ENCODE assay signal across 13 cellular contexts in the genomic region with DNA sequence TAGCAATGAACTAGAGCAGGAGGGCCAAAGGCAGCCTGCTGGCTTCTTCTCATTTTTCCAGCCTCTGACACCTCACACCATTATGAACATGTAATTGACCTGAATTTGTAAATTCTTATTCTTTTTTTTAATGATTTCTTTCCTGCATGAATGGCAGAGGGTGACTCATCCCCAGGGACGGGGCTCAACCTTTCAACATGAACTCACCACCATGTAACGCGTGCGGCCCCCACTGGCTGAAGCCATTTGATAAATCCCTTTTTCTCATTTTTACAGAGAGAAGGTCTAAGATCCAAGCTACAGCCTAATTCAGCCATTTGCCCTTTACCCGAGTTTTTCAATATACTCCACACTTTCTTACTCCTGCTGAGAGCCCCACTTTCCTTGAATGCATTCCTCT. TPM values are rescaled to one million over a fixed set of nuclear protein-coding genes. Genes with fewer than 3 reads are reported as not detected.
DNase-seq lines count a peak whose midpoint lies in the region; TF ChIP-seq lines count a peak whose summit lies in the region.
"Had no signal": no experiment of that assay in that cellular context is flagged by ENCODE, and none has a peak within 500 bp of the region (broad histone marks: within the 10 kb centered on the region; RNA-seq: fewer than 3 reads in every experiment).

No MANE protein-coding gene starts in this region.

- H3K36me3 ChIP-seq in Caco-2 (ENCODE audit: control insufficient read depth, insufficient read depth, low read length) (no peaks in the 10 kb centered on the region), HEK293 (ENCODE audit: control insufficient read depth in 2 of 2, insufficient read depth in 1 of 2, low read length in 2 of 2) (no peaks in the 10 kb centered on the region), BE2C (no peaks in the 10 kb centered on the region)
- H3K36me3 ChIP-seq: colonic mucosa had no signal

- no peak overlapping the region for H3K27ac ChIP-seq in HEK293 (ENCODE audit: extremely low read depth, low read depth, low read length)

- no peak overlapping the region for H3K4me3 Mint-ChIP-seq in Caco-2 (ENCODE audit: unreplicated experiment)
- H3K4me3 Mint-ChIP-seq in CD14-positive monocyte = no peak overlapping the region
- H3K4me3 Mint-ChIP-seq: activated naive CD8-positive, alpha-beta T cell had no signal

- peaks cover 37% of the 10 kb centered on the region for H3K4me1 ChIP-seq in Caco-2
- H3K4me1 ChIP-seq in HEK293 (ENCODE audit: control insufficient read depth, insufficient read depth, low read length) = peaks cover 6% of the 10 kb centered on the region
- H3K4me1 ChIP-seq in BE2C = peaks cover 9% of the 10 kb centered on the region

- no peak for TF ChIP-seq CTCF in Caco-2 (IDR thresholded peaks at IDR 0.05; ENCODE audit: insufficient read depth in 1 of 2, low read depth in 1 of 2, low read length in 1 of 2, severe bottlenecking in 1 of 2, unreplicated experiment in 1 of 2)
- no peak for TF ChIP-seq CTCF in HEK293 (tag by site-specific recombination; IDR thresholded peaks at IDR 0.05)
- peak; percentile 40 for TF ChIP-seq CTCF in WI38 (IDR thresholded peaks at IDR 0.05; ENCODE audit: low read depth, low read length)
- TF ChIP-seq CTCF in BE2C (IDR thresholded peaks at IDR 0.05; ENCODE audit: low read depth, low read length) = no peak
- no peak for TF ChIP-seq CTCF in CD14-positive monocyte (IDR thresholded peaks at IDR 0.05)

- POLR2A ChIA-PET in Caco-2 (lab: Charles Lee) = interaction anchor here (2.4 kb wide), 1 partner anchor 9 kb away, joined by 8 read pairs; no protein-coding TSS in a partner anchor
- POLR2A ChIA-PET in HEK293 (lab: Yijun Ruan, JAX) = no interaction called here

- CTCF ChIA-PET in Caco-2 (lab: Charles Lee) (no interaction called here), HEK293 (lab: Yijun Ruan, JAX) (no interaction called here)

- H3K9me3 ChIP-seq in Caco-2 (no peaks in the 10 kb centered on the region), HEK293 (ENCODE audit: control insufficient read depth, insufficient read depth, low read depth, low read length) (no peaks in the 10 kb centered on the region), BE2C (no peaks in the 10 kb centered on the region)
- H3K9me3 ChIP-seq: colonic mucosa had no signal

- H3K27me3 ChIP-seq in Caco-2 (replicated peaks; ENCODE audit: control insufficient read depth, insufficient read depth, low read length) = no peaks in the 10 kb centered on the region
- no peaks in the 10 kb centered on the region for H3K27me3 ChIP-seq in BE2C
- H3K27me3 ChIP-seq: colonic mucosa had no signal

- intact Hi-C loops in Caco-2 (cut with micrococcal nuclease; ENCODE audit: unreplicated experiment) = no loop called here
- intact Hi-C loops in CD14-positive monocyte (cut with micrococcal nuclease) = no loop called here

- BruUV-seq in Caco-2 (replicated peaks; lab: Mats Ljungman, UMichigan) = no TSS peak

- peaks cover 9% of the 10 kb centered on the region for H3K36me3 Mint-ChIP-seq in Caco-2 (ENCODE audit: insufficient read depth, unreplicated experiment)
- no peaks in the 10 kb centered on the region for H3K36me3 Mint-ChIP-seq in CD14-positive monocyte
- H3K36me3 Mint-ChIP-seq: activated naive CD8-positive, alpha-beta T cell had no signal

- H3K27me3 Mint-ChIP-seq in Caco-2 (ENCODE audit: insufficient read depth, unreplicated experiment) (no peaks in the 10 kb centered on the region), CD14-positive monocyte (ENCODE audit: low read depth in 3 of 3) (peaks cover 0 to 2% (median 2%) of the 10 kb centered on the region in 3 donors)
- H3K27me3 Mint-ChIP-seq: activated naive CD8-positive, alpha-beta T cell had no signal

- DNase-seq in Caco-2 (no peak), iris pigment epithelial cell (ENCODE audit: low read depth) (peak; percentile 76), BE2C (no peak), CD14-positive monocyte (ENCODE audit: low spot score) (no peak), T-helper 9 cell (no peak)
- DNase-seq in activated T-cell treated with anti-CD3 and anti-CD28 coated beads, Interleukin-2, amount 50 U/mL, for 1 hour = no peak
- DNase-seq: colonic mucosa, NCI-H1092 treated with DMSO at 0.1 percent for 48 hours, NCI-H446, right cardiac atrium had no signal

- no peaks in the 10 kb centered on the region for H3K9me3 Mint-ChIP-seq in Caco-2 (ENCODE audit: unreplicated experiment)
- H3K9me3 Mint-ChIP-seq in CD14-positive monocyte = peaks cover 0 to 3% (median 0%) of the 10 kb centered on the region in 7 donors

- H3K4me3 ChIP-seq in Caco-2 (ENCODE audit: low read depth, low read length) (no peak overlapping the region), HEK293 (ENCODE audit: low read depth, low read length) (no peak overlapping the region), WI38 (ENCODE audit: low read depth, low read length) (no peak overlapping the region), BE2C (ENCODE audit: low read depth, low read length) (no peak overlapping the region)
- H3K4me3 ChIP-seq: colonic mucosa had no signal

- H3K27ac Mint-ChIP-seq in Caco-2 (ENCODE audit: unreplicated experiment) = peak overlapping the region; percentile 81
- H3K27ac Mint-ChIP-seq in CD14-positive monocyte = peak overlapping the region in 2 of 7 donors; percentile 0 to 1
- H3K27ac Mint-ChIP-seq: activated naive CD8-positive, alpha-beta T cell had no signal

- H3K4me1 Mint-ChIP-seq in Caco-2 (ENCODE audit: low read depth, unreplicated experiment) = peaks cover 43% of the 10 kb centered on the region
- H3K4me1 Mint-ChIP-seq in CD14-positive monocyte = peaks cover 18% of the 10 kb centered on the region

TF ChIP-seq in HEK293, 187 proteins besides CTCF, POLR2A, EP300 and RAD21:
- no peak for TF ChIP-seq ZNF169 (tag by site-specific recombination; IDR thresholded peaks at IDR 0.05)
- TF ChIP-seq, protein P1, sequence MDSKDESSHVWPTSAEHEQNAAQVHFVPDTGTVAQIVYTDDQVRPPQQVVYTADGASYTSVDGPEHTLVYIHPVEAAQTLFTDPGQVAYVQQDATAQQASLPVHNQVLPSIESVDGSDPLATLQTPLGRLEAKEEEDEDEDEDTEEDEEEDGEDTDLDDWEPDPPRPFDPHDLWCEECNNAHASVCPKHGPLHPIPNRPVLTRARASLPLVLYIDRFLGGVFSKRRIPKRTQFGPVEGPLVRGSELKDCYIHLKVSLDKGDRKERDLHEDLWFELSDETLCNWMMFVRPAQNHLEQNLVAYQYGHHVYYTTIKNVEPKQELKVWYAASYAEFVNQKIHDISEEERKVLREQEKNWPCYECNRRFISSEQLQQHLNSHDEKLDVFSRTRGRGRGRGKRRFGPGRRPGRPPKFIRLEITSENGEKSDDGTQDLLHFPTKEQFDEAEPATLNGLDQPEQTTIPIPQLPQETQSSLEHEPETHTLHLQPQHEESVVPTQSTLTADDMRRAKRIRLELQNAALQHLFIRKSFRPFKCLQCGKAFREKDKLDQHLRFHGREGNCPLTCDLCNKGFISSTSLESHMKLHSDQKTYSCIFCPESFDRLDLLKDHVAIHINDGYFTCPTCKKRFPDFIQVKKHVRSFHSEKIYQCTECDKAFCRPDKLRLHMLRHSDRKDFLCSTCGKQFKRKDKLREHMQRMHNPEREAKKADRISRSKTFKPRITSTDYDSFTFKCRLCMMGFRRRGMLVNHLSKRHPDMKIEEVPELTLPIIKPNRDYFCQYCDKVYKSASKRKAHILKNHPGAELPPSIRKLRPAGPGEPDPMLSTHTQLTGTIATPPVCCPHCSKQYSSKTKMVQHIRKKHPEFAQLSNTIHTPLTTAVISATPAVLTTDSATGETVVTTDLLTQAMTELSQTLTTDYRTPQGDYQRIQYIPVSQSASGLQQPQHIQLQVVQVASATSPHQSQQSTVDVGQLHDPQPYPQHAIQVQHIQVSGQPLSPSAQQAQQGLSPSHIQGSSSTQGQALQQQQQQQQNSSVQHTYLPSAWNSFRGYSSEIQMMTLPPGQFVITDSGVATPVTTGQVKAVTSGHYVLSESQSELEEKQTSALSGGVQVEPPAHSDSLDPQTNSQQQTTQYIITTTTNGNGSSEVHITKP (tag by site-specific recombination; IDR thresholded peaks at IDR 0.05) = peak; percentile 28; the same call in 1 of the 2 replicates

RNA-seq across cellular contexts. Expression of a gene that starts 9.3 kb away (rescaled TPM):
- 20.4 and 26.9 TPM in 2 replicates for total RNA-seq in Caco-2 (2022)
- 21.9 TPM for polyA plus RNA-seq in BE2C (2012; ENCODE audit: insufficient read depth, insufficient read length, low read depth)
- 10 to 100 TPM; 54.2 to 59.5 TPM for polyA plus RNA-seq in CD14-positive monocyte
